In genomic region chr11:74566386-74566960, GRCh38 we compare ENCODE assay signal across 1 cellular context.
TF ChIP-seq lines count a peak whose summit lies in the region.

No MANE protein-coding gene starts in this region.

TF ChIP-seq in HepG2, 621 proteins besides CTCF, POLR2A, EP300 and RAD21 (continued from another document):
- no peak for TF ChIP-seq ZNF253 (CRISPR knock-in tag; IDR thresholded peaks at IDR 0.05; ENCODE audit: borderline replicate concordance)
- TF ChIP-seq SRSF4 (IDR thresholded peaks at IDR 0.05; ENCODE audit: low read depth, low read length, poor library complexity, severe bottlenecking): no peak
- no peak for TF ChIP-seq NR3C1 (CRISPR knock-in tag; IDR thresholded peaks at IDR 0.05)
- no peak for TF ChIP-seq ZNF615 (CRISPR knock-in tag; IDR thresholded peaks at IDR 0.05; ENCODE audit: borderline replicate concordance)
- no peak for TF ChIP-seq BCL6 (CRISPR knock-in tag; IDR thresholded peaks at IDR 0.05)
- no peak for TF ChIP-seq ZNF740 (CRISPR knock-in tag; IDR thresholded peaks at IDR 0.05)
- no peak for TF ChIP-seq ADNP (CRISPR knock-in tag; IDR thresholded peaks at IDR 0.05)
- no peak for TF ChIP-seq SIN3A (IDR thresholded peaks at IDR 0.05; ENCODE audit: borderline replicate concordance, low read depth, low read length)
- TF ChIP-seq ZFP36 (IDR thresholded peaks at IDR 0.05; ENCODE audit: borderline replicate concordance, low read depth, low read length, partially characterized antibody): no peak
- no peak for TF ChIP-seq ZFAT (CRISPR knock-in tag; conservative IDR thresholded peaks at IDR 0.05)
- TF ChIP-seq KAT2B (IDR thresholded peaks at IDR 0.05; ENCODE audit: borderline replicate concordance, low read depth, low read length): no peak
- no peak for TF ChIP-seq KIAA2018 (CRISPR knock-in tag; IDR thresholded peaks at IDR 0.05; ENCODE audit: borderline replicate concordance)
